12 cellular contexts compared by ENCODE assay signal in genomic region chr1:207282049-207282448, GRCh38. TPM values are rescaled to one million over a fixed set of nuclear protein-coding genes. Genes with fewer than 3 reads are reported as not detected.
A peak's percentile ranks its signal among the peaks of the same experiment; 100 is the strongest.
DNase-seq lines count a peak whose midpoint lies in the region; ATAC-seq and TF ChIP-seq lines count a peak whose summit lies in the region.
"Had no signal": no experiment of that assay in that cellular context is flagged by ENCODE, and none has a peak within 500 bp of the region (broad histone marks: within the 10 kb centered on the region; RNA-seq: fewer than 3 reads in every experiment).

No MANE protein-coding gene starts in this region.

- no peaks in the 10 kb centered on the region for H3K9me3 Mint-ChIP-seq in dendritic cell treated with granulocyte-macrophage colony-stimulating factor and Interleukin-4, amounts not matched to agents 40 ng/mL and 50 ng/mL, for 4 days

- H3K36me3 ChIP-seq in muscle layer of duodenum (ENCODE audit: control insufficient read depth in 1 of 2, insufficient read depth in 2 of 2, low read length in 2 of 2) (no peaks in the 10 kb centered on the region), upper lobe of right lung (no peaks in the 10 kb centered on the region)
- H3K36me3 ChIP-seq: HAP-1, pancreas had no signal

- peaks cover 0 to 13% of the 10 kb centered on the region in 2 donors for H3K4me1 ChIP-seq in muscle layer of duodenum (ENCODE audit: control insufficient read depth in 1 of 2, insufficient read depth in 2 of 2, low read length in 2 of 2)
- no peaks in the 10 kb centered on the region for H3K4me1 ChIP-seq in upper lobe of right lung

- H3K4me1 Mint-ChIP-seq in dendritic cell treated with granulocyte-macrophage colony-stimulating factor and Interleukin-4, amounts not matched to agents 40 ng/mL and 50 ng/mL, for 4 days (ENCODE audit: low read depth): peaks cover 20% of the 10 kb centered on the region

- DNase-seq in CD1c-positive myeloid dendritic cell (ENCODE audit: extremely low spot score) (peak; percentile 46), Kasumi-1 (lab: John Stamatoyannopoulos, UW) (peak; percentile 11 to 14), COR-L47 (lab: John Stamatoyannopoulos, UW) (no peak), upper lobe of right lung (no peak)
- DNase-seq: caudate nucleus, DMS79 treated with DMSO at 0.1 percent for 48 hours, pancreas had no signal

- no peaks in the 10 kb centered on the region for H3K36me3 Mint-ChIP-seq in dendritic cell treated with granulocyte-macrophage colony-stimulating factor and Interleukin-4, amounts not matched to agents 40 ng/mL and 50 ng/mL, for 4 days (ENCODE audit: low read depth)

- H3K27ac ChIP-seq in muscle layer of duodenum (ENCODE audit: low read length) (peak overlapping the region; percentile 88), upper lobe of right lung (no peak overlapping the region)

- H3K27me3 Mint-ChIP-seq in dendritic cell treated with granulocyte-macrophage colony-stimulating factor and Interleukin-4, amounts not matched to agents 40 ng/mL and 50 ng/mL, for 4 days: no peaks in the 10 kb centered on the region

- intact Hi-C loops in dendritic cell treated with granulocyte-macrophage colony-stimulating factor and Interleukin-4, amounts not matched to agents 40 ng/mL and 50 ng/mL, for 4 days (cut with micrococcal nuclease): no loop called here
- intact Hi-C loops in upper lobe of right lung (cut with DNase I): no loop called here

- ATAC-seq in upper lobe of right lung (no peak), GM19035 (IDR thresholded peaks at IDR 0.05; ENCODE audit: unreplicated experiment) (no peak), GM21390 (IDR thresholded peaks at IDR 0.05; ENCODE audit: unreplicated experiment) (no peak)

- H3K27ac Mint-ChIP-seq in dendritic cell treated with granulocyte-macrophage colony-stimulating factor and Interleukin-4, amounts not matched to agents 40 ng/mL and 50 ng/mL, for 4 days: peak overlapping the region; percentile 72

- H3K4me3 ChIP-seq in muscle layer of duodenum (ENCODE audit: low read depth in 1 of 2, low read length in 2 of 2) (no peak overlapping the region), upper lobe of right lung (no peak overlapping the region)
- H3K4me3 ChIP-seq: HAP-1, pancreas had no signal

- no peak overlapping the region for H3K4me3 Mint-ChIP-seq in dendritic cell treated with granulocyte-macrophage colony-stimulating factor and Interleukin-4, amounts not matched to agents 40 ng/mL and 50 ng/mL, for 4 days

- no peaks in the 10 kb centered on the region for H3K9me3 ChIP-seq in muscle layer of duodenum (ENCODE audit: control insufficient read depth in 1 of 2, low read length in 2 of 2)
- H3K9me3 ChIP-seq in upper lobe of right lung: no peaks in the 10 kb centered on the region
- H3K9me3 ChIP-seq: HAP-1, pancreas had no signal

- TF ChIP-seq CTCF in upper lobe of right lung (IDR thresholded peaks at IDR 0.05): no peak

- no peaks in the 10 kb centered on the region for H3K27me3 ChIP-seq in muscle layer of duodenum (ENCODE audit: low read depth, low read length)
- H3K27me3 ChIP-seq in upper lobe of right lung: no peaks in the 10 kb centered on the region
- H3K27me3 ChIP-seq: pancreas had no signal

RNA-seq across cellular contexts. Expression of gene CD55, which starts 39.4 kb away (rescaled TPM):
- 512 TPM for total RNA-seq in upper lobe of right lung

Comparison
In these comparisons a context has a peak if more than half of its experiments do, and no peak if none do; other contexts are left out.
1. DNase-seq: peak in CD1c-positive myeloid dendritic cell (single experiment) and Kasumi-1 (2 of 2); none in COR-L47 (single experiment) and upper lobe of right lung (single experiment).